Comparison of ENCODE assay signal across 8 cellular contexts in genomic region chr1:31937300-31938183, GRCh38. TPM values are rescaled to one million over a fixed set of nuclear protein-coding genes. Genes with fewer than 3 reads are reported as not detected.
DNase-seq lines count a peak whose midpoint lies in the region; TF ChIP-seq lines count a peak whose summit lies in the region.

No MANE protein-coding gene starts in this region.

- H3K18ac ChIP-seq in H9 (ENCODE audit: insufficient read length, low read depth, low read length): peak overlapping the region; percentile 76

- no peak overlapping the region for H2BK15ac ChIP-seq in H9 (ENCODE audit: low read depth, low read length)

- no peak overlapping the region for H2BK5ac ChIP-seq in H9 (ENCODE audit: insufficient read length, low read length)

- no peak overlapping the region for H3K23ac ChIP-seq in H9 (ENCODE audit: insufficient read length, low read depth, low read length)

- POLR2A ChIA-PET in GM10248 (lab: Yijun Ruan, JAX): interaction anchor here (0.6 to 1.8 kb wide), 5 partner anchors 11 to 61 kb away, joined by 3 to 8 read pairs (median 4); no protein-coding TSS in a partner anchor

- peak overlapping the region in 2 of 3 experiments; percentile 90 to 91; a peak in 4 of 7 replicates for H3K27ac Mint-ChIP-seq in H9

- no peaks in the 10 kb centered on the region for H3K79me1 ChIP-seq in H9 (ENCODE audit: insufficient read depth, low read depth, low read length, poor library complexity, severe bottlenecking)

- H4K5ac ChIP-seq in H9 (ENCODE audit: insufficient read length, low read depth, low read length): no peak overlapping the region

- peaks cover 6% of the 10 kb centered on the region for H3K23me2 ChIP-seq in H9 (ENCODE audit: insufficient read length, low read depth, low read length, poor library complexity, severe bottlenecking)

- TF ChIP-seq CTCF in GM10248 (IDR thresholded peaks at IDR 0.05; ENCODE audit: control extremely low read depth, extremely low read depth, low read depth, missing control alignments) (no peak), H9 (conservative IDR thresholded peaks at IDR 0.05) (no peak), epithelial cell of esophagus (IDR thresholded peaks at IDR 0.05; ENCODE audit: insufficient read depth, low read depth, low read length, missing control alignments) (no peak)

- H3T11ph ChIP-seq in H9 (ENCODE audit: low read length): no peak overlapping the region

- H3K27me3 ChIP-seq in H9 (ENCODE audit: insufficient read depth, low read length): no peaks in the 10 kb centered on the region

- peak overlapping the region; percentile 65 for H3K14ac ChIP-seq in H9 (ENCODE audit: insufficient read depth, low read length)

- no peak overlapping the region for H3K56ac ChIP-seq in H9 (ENCODE audit: insufficient read length, low read depth, low read length)

- 100% methylated on average over 1 of the region's 78 CpGs for WGBS in H9 (ENCODE audit: extremely low coverage, insufficient read length, low lambda C conversion rate)

- H3K9ac ChIP-seq in H9 (ENCODE audit: extremely low read depth, insufficient read length, low read length): peak overlapping the region; percentile 93

- peaks cover 4% of the 10 kb centered on the region for H4K20me1 ChIP-seq in H9 (ENCODE audit: control insufficient read depth, insufficient read depth, insufficient read length)

- H3K27ac ChIP-seq in H9 (ENCODE audit: insufficient read length, low read depth, low read length): no peak overlapping the region

- peak; percentile 64 for DNase-seq in GM10248 (ENCODE audit: extremely low spot score)
- DNase-seq in H9: peak; percentile 37
- peak; percentile 56 for DNase-seq in NCI-H1092 (lab: John Stamatoyannopoulos, UW)
- peak; percentile 71 for DNase-seq in activated T-cell treated with anti-CD3 and anti-CD28 coated beads for 1 hour (ENCODE audit: low read depth)
- DNase-seq in epithelial cell of esophagus (ENCODE audit: low read depth): peak; percentile 60
- DNase-seq in mucosa of gallbladder (ENCODE audit: low spot score): peak; percentile 72
- DNase-seq in stimulated activated CD8-positive, alpha-beta memory T cell treated with anti-CD3 and anti-CD28 coated beads, Interleukin-4, amount 100 ng/mL, for 48 hours: peak; percentile 82
- DNase-seq in NCI-H526 treated with DMSO at 0.1 percent for 48 hours (lab: John Stamatoyannopoulos, UW): no peak

- H3K79me2 ChIP-seq in H9 (ENCODE audit: insufficient read depth, low read length): peaks cover 35% of the 10 kb centered on the region

- no peak overlapping the region for H2BK120ac ChIP-seq in H9 (ENCODE audit: low read depth, low read length, poor library complexity, severe bottlenecking)

- no peak overlapping the region for H2BK20ac ChIP-seq in H9 (ENCODE audit: low read depth, low read length, poor library complexity, severe bottlenecking)

- no peaks in the 10 kb centered on the region for H3K9me3 ChIP-seq in H9 (ENCODE audit: control insufficient read depth, low read depth, low read length)

- no peak overlapping the region for H3K4ac ChIP-seq in H9 (ENCODE audit: low read depth, low read length)

- H2AFZ ChIP-seq in H9 (ENCODE audit: low read length): no peak overlapping the region

- no peaks in the 10 kb centered on the region; a peak in 3 of 7 replicates for H3K36me3 Mint-ChIP-seq in H9 (ENCODE audit: insufficient read depth in 1 of 3, low read depth in 3 of 3)

- H4K8ac ChIP-seq in H9 (replicated peaks; ENCODE audit: insufficient read length, low read depth, low read length): no peak overlapping the region

- H3K9me3 Mint-ChIP-seq in H9: no peaks in the 10 kb centered on the region

- H2BK12ac ChIP-seq in H9 (ENCODE audit: insufficient read length, low read depth, low read length): no peak overlapping the region

- no peak overlapping the region for H2AK5ac ChIP-seq in H9 (ENCODE audit: insufficient read length, low read length)

- peaks cover 6% of the 10 kb centered on the region for H3K27me3 Mint-ChIP-seq in H9 (ENCODE audit: low read depth)

- peak overlapping the region; percentile 86 for H3K4me3 ChIP-seq in epithelial cell of esophagus (ENCODE audit: low read length)

- peaks cover 6% of the 10 kb centered on the region; the same call in 1 of the 2 replicates for H3K4me1 ChIP-seq in H9 (ENCODE audit: insufficient read depth, low read length)

- peak overlapping the region; percentile 90 for H3K4me2 ChIP-seq in H9 (ENCODE audit: insufficient read depth, insufficient read length, low read length)

- no peak overlapping the region for H4K91ac ChIP-seq in H9 (ENCODE audit: insufficient read length, low read depth, low read length)

- peaks cover 44 to 56% of the 10 kb centered on the region in 2 experiments for H3K4me1 Mint-ChIP-seq in H9

- H3K4me3 Mint-ChIP-seq in H9: peak overlapping the region; percentile 95 to 98

- CTCF ChIA-PET in GM10248 (lab: Yijun Ruan, JAX): interaction anchor here (0.6 to 15.0 kb wide), 11 partner anchors 8 to 316 kb away, joined by 3 to 501 read pairs (median 4); no protein-coding TSS in a partner anchor

RNA-seq across cellular contexts. Expression of gene PTP4A2, which starts 0.6 kb away (rescaled TPM):
- total RNA-seq in H9 (2021) (191 and 192 TPM in 2 replicates), mucosa of gallbladder (274 TPM)
